Comparison of ENCODE assay signal across 11 cellular contexts in genomic region chr13:47175172-47175806, GRCh38.
DNase-seq lines count a peak whose midpoint lies in the region; ATAC-seq and TF ChIP-seq lines count a peak whose summit lies in the region.
"Had no signal": no experiment of that assay in that cellular context is flagged by ENCODE, and none has a peak within 500 bp of the region (broad histone marks: within the 10 kb centered on the region; RNA-seq: fewer than 3 reads in every experiment).

No MANE protein-coding gene starts in this region.

- H3K9me3 Mint-ChIP-seq in activated CD8-positive, alpha-beta T cell treated with anti-CD3 and anti-CD28 coated beads for 36 hours, result no peaks in the 10 kb centered on the region
- H3K9me3 Mint-ChIP-seq: memory B cell had no signal

- H3K4me3 ChIP-seq in astrocyte of the cerebellum (ENCODE audit: low read depth, low read length), result no peak overlapping the region

- ATAC-seq in GM18868 (IDR thresholded peaks at IDR 0.05; ENCODE audit: unreplicated experiment), result no peak
- ATAC-seq in HG02798 (IDR thresholded peaks at IDR 0.05; ENCODE audit: poor library complexity, unreplicated experiment), result no peak
- no peak for ATAC-seq in activated CD8-positive, alpha-beta T cell treated with anti-CD3 and anti-CD28 coated beads for 36 hours

- CTCF ChIA-PET in activated CD8-positive, alpha-beta T cell treated with anti-CD3 and anti-CD28 coated beads for 36 hours (lab: Charles Lee), result interaction anchor here (1.6 kb wide), 1 partner anchor 281 kb away, joined by 3 read pairs; no protein-coding TSS in a partner anchor

- POLR2A ChIA-PET in activated CD8-positive, alpha-beta T cell treated with anti-CD3 and anti-CD28 coated beads for 36 hours (lab: Charles Lee), result no interaction called here

- H3K4me1 Mint-ChIP-seq in activated CD8-positive, alpha-beta T cell treated with anti-CD3 and anti-CD28 coated beads for 36 hours (ENCODE audit: low read depth), result no peaks in the 10 kb centered on the region
- H3K4me1 Mint-ChIP-seq: memory B cell had no signal

- intact Hi-C loops in activated CD8-positive, alpha-beta T cell treated with anti-CD3 and anti-CD28 coated beads for 36 hours (cut with micrococcal nuclease), result no loop called here

- no peak overlapping the region for H3K4me3 Mint-ChIP-seq in activated CD8-positive, alpha-beta T cell treated with anti-CD3 and anti-CD28 coated beads for 36 hours
- H3K4me3 Mint-ChIP-seq: memory B cell had no signal

- DNase-seq in AML-193 (lab: John Stamatoyannopoulos, UW), result peak; percentile 9 to 43
- DNase-seq in Kasumi-1 (lab: John Stamatoyannopoulos, UW), result peak; percentile 76 to 83
- DNase-seq in astrocyte of the cerebellum (ENCODE audit: low read depth), result peak; percentile 37
- DNase-seq in left kidney (ENCODE audit: low read depth, low spot score), result peak; percentile 16
- no peak for DNase-seq in activated T-cell treated with anti-CD3 and anti-CD28 coated beads, Interleukin-2, amount 50 U/mL, for 48 hours
- no peak for DNase-seq in activated CD8-positive, alpha-beta T cell treated with anti-CD3 and anti-CD28 coated beads for 36 hours
- DNase-seq: NCI-H748 treated with DMSO at 0.1 percent for 48 hours, T1000 had no signal

- H3K36me3 Mint-ChIP-seq in activated CD8-positive, alpha-beta T cell treated with anti-CD3 and anti-CD28 coated beads for 36 hours (ENCODE audit: low read depth), result no peaks in the 10 kb centered on the region
- H3K36me3 Mint-ChIP-seq: memory B cell had no signal

- H3K27ac Mint-ChIP-seq in activated CD8-positive, alpha-beta T cell treated with anti-CD3 and anti-CD28 coated beads for 36 hours, result no peak overlapping the region
- H3K27ac Mint-ChIP-seq: memory B cell had no signal

- TF ChIP-seq CTCF in astrocyte of the cerebellum (IDR thresholded peaks at IDR 0.05; ENCODE audit: low read depth, low read length, missing control alignments), result no peak
- no peak for TF ChIP-seq CTCF in activated CD8-positive, alpha-beta T cell treated with anti-CD3 and anti-CD28 coated beads for 36 hours (IDR thresholded peaks at IDR 0.05)

- no peaks in the 10 kb centered on the region for H3K27me3 Mint-ChIP-seq in activated CD8-positive, alpha-beta T cell treated with anti-CD3 and anti-CD28 coated beads for 36 hours

- in situ Hi-C loops in astrocyte of the cerebellum (cut with HindIII; ENCODE audit: low sequenced_read_pairs), result no loop called here

Comparison
In these comparisons a context has a peak if more than half of its experiments do, and no peak if none do; other contexts are left out.
1. DNase-seq: peak in AML-193 (2 of 2), Kasumi-1 (2 of 2), astrocyte of the cerebellum (single experiment) and left kidney (single experiment); none in activated T-cell treated with anti-CD3 and anti-CD28 coated beads, Interleukin-2, amount 50 U/mL, for 48 hours (0 of 2) and activated CD8-positive, alpha-beta T cell treated with anti-CD3 and anti-CD28 coated beads for 36 hours (single experiment).